In the genomic region with DNA sequence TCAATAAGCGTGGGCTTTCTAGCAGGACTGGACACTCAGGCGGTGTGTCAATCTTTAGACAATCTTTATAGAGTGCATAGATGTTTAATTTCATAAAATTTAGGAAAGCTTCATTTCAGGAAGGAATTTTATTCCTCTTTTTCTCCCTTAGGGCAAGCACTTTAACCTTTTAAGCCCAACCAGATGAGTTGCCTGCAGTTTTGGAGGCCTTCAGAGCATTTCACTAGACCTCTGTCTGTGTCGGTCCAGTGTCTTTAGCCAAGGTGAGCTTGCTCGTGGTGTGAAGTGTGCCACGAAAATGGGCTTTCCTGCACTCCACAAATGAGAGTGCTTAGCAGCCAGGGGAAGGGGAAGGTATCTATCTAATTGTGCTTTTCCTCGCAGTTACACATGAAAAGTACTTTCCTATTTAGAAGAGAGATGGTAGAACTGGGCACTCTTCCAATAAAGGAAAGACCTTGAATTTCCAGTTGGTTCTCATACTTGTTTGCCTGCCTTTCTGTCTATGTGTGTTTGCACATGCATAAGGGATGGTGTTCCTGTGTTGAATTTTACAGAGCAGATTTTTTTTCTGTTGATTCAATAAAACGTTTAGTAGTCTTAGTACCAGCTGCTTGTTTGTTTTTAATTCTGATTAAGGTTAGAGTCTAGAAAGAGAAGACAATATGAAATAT, we compare ENCODE assay signal across 8 cellular contexts. TPM values are rescaled to one million over a fixed set of nuclear protein-coding genes. Genes with fewer than 3 reads are reported as not detected.
DNase-seq lines count a peak whose midpoint lies in the region; ATAC-seq and TF ChIP-seq lines count a peak whose summit lies in the region.

No MANE protein-coding gene starts in this region.

- POLR2A ChIA-PET in SK-N-SH (lab: Yijun Ruan, JAX): no interaction called here

- peak overlapping the region; percentile 99 for H3K27ac Mint-ChIP-seq in activated CD4-positive, alpha-beta T cell treated with anti-CD3 and anti-CD28 coated beads, Interleukin-2, amount 10 ng/mL, durations not matched to agents 24 days and 14 days
- H3K27ac Mint-ChIP-seq in glutamatergic neuron (ENCODE audit: unreplicated experiment): peak overlapping the region; percentile 99
- peak overlapping the region in 1 of 2 donors; percentile 99 for H3K27ac Mint-ChIP-seq in stimulated activated naive CD8-positive, alpha-beta T cell treated with anti-CD3 and anti-CD28 coated beads, Interleukin-15, amount 100 ng/mL, for 72 hours

- WGBS in SK-N-SH (ENCODE audit: low lambda C conversion rate): 86% methylated on average over 7 of the region's 7 CpGs

- H2AFZ ChIP-seq in SK-N-SH (ENCODE audit: low read depth): peak overlapping the region; percentile 92

- DNase-seq in activated CD4-positive, alpha-beta T cell treated with anti-CD3 and anti-CD28 coated beads, Interleukin-2, amount 10 ng/mL, durations not matched to agents 24 days and 14 days: no peak
- DNase-seq in activated CD4-positive, alpha-beta T cell treated with anti-CD3 and anti-CD28 coated beads for 1 hour: no peak
- DNase-seq in SK-N-SH (no peak), glutamatergic neuron (no peak), iPS-NIHi11 (ENCODE audit: low spot score) (no peak), NCI-H226 (no peak), occipital lobe (lab: John Stamatoyannopoulos, UW) (no peak)
- no peak for DNase-seq in stimulated activated naive CD8-positive, alpha-beta T cell treated with anti-CD3 and anti-CD28 coated beads, Interleukin-15, amount 100 ng/mL, for 72 hours

- H3K36me3 ChIP-seq in SK-N-SH (replicated peaks in 1 of 2; ENCODE audit: control insufficient read depth in 1 of 2, insufficient read depth in 2 of 2, low read length in 1 of 2): peaks cover 33 to 44% of the 10 kb centered on the region in 2 experiments

- no peak for TF ChIP-seq EP300 in SK-N-SH (IDR thresholded peaks at IDR 0.05; ENCODE audit: borderline replicate concordance in 1 of 2, low read depth in 1 of 2, low read length in 1 of 2)

- H3K9me3 ChIP-seq in SK-N-SH: no peaks in the 10 kb centered on the region

- intact Hi-C loops in activated CD4-positive, alpha-beta T cell treated with anti-CD3 and anti-CD28 coated beads, Interleukin-2, amount 10 ng/mL, durations not matched to agents 24 days and 14 days (cut with micrococcal nuclease): loop anchor here (2.0 kb wide), 1 partner anchor 1069 kb away; a partner anchor contains a TSS

- peaks cover 11% of the 10 kb centered on the region for H3K27me3 Mint-ChIP-seq in activated CD4-positive, alpha-beta T cell treated with anti-CD3 and anti-CD28 coated beads, Interleukin-2, amount 10 ng/mL, durations not matched to agents 24 days and 14 days
- H3K27me3 Mint-ChIP-seq in glutamatergic neuron (ENCODE audit: unreplicated experiment): peaks cover 2% of the 10 kb centered on the region
- peaks cover 53% of the 10 kb centered on the region for H3K27me3 Mint-ChIP-seq in stimulated activated naive CD8-positive, alpha-beta T cell treated with anti-CD3 and anti-CD28 coated beads, Interleukin-15, amount 100 ng/mL, for 72 hours

- peak overlapping the region; percentile 85 to 87 for H3K4me3 ChIP-seq in SK-N-SH (ENCODE audit: low read depth in 2 of 2, low read length in 1 of 2)

- no peaks in the 10 kb centered on the region for H3K79me2 ChIP-seq in SK-N-SH (ENCODE audit: insufficient read depth)

- H3K9me3 Mint-ChIP-seq in activated CD4-positive, alpha-beta T cell treated with anti-CD3 and anti-CD28 coated beads, Interleukin-2, amount 10 ng/mL, durations not matched to agents 24 days and 14 days: peaks cover 18% of the 10 kb centered on the region
- H3K9me3 Mint-ChIP-seq in glutamatergic neuron (ENCODE audit: unreplicated experiment): peaks cover 5% of the 10 kb centered on the region
- H3K9me3 Mint-ChIP-seq in stimulated activated naive CD8-positive, alpha-beta T cell treated with anti-CD3 and anti-CD28 coated beads, Interleukin-15, amount 100 ng/mL, for 72 hours: peaks cover 18 to 32% of the 10 kb centered on the region in 2 donors

- TF ChIP-seq RAD21 in SK-N-SH (IDR thresholded peaks at IDR 0.05; ENCODE audit: low read length): no peak

- peaks cover 10% of the 10 kb centered on the region for H3K36me3 Mint-ChIP-seq in activated CD4-positive, alpha-beta T cell treated with anti-CD3 and anti-CD28 coated beads, Interleukin-2, amount 10 ng/mL, durations not matched to agents 24 days and 14 days (ENCODE audit: low read depth)
- H3K36me3 Mint-ChIP-seq in glutamatergic neuron (ENCODE audit: unreplicated experiment): no peaks in the 10 kb centered on the region

- H3K4me2 ChIP-seq in SK-N-SH: peak overlapping the region; percentile 74; the same call in 1 of the 2 replicates

- TF ChIP-seq CTCF in SK-N-SH (IDR thresholded peaks at IDR 0.05): no peak
- no peak for TF ChIP-seq CTCF in glutamatergic neuron (IDR thresholded peaks at IDR 0.05; ENCODE audit: partially characterized antibody, unreplicated experiment)

- no peaks in the 10 kb centered on the region; the same call in 1 of the 2 replicates for H3K9me2 ChIP-seq in SK-N-SH

- no peaks in the 10 kb centered on the region for H3F3A ChIP-seq in SK-N-SH (replicated peaks; ENCODE audit: insufficient read depth)

- H3K4me1 Mint-ChIP-seq in activated CD4-positive, alpha-beta T cell treated with anti-CD3 and anti-CD28 coated beads, Interleukin-2, amount 10 ng/mL, durations not matched to agents 24 days and 14 days: peaks cover 6% of the 10 kb centered on the region
- H3K4me1 Mint-ChIP-seq in glutamatergic neuron (ENCODE audit: low read depth, unreplicated experiment): peaks cover 2% of the 10 kb centered on the region
- H3K4me1 Mint-ChIP-seq in stimulated activated naive CD8-positive, alpha-beta T cell treated with anti-CD3 and anti-CD28 coated beads, Interleukin-15, amount 100 ng/mL, for 72 hours: peaks cover 10% of the 10 kb centered on the region

- no peaks in the 10 kb centered on the region for H3K27me3 ChIP-seq in SK-N-SH (ENCODE audit: insufficient read depth)

- CTCF ChIA-PET in SK-N-SH (lab: Yijun Ruan, JAX): interaction anchor here (1.0 to 5.7 kb wide), 2 partner anchors 12 to 119 kb away, joined by 6 to 38 read pairs; no protein-coding TSS in a partner anchor

- no peaks in the 10 kb centered on the region for H4K20me1 ChIP-seq in SK-N-SH (ENCODE audit: insufficient read depth)

- H3K9ac ChIP-seq in SK-N-SH: no peak overlapping the region; the same call in 1 of the 2 replicates

- no peak for ATAC-seq in stimulated activated naive CD8-positive, alpha-beta T cell treated with anti-CD3 and anti-CD28 coated beads, Interleukin-15, amount 100 ng/mL, for 72 hours

- H3K4me1 ChIP-seq in SK-N-SH (ENCODE audit: control insufficient read depth in 1 of 2, insufficient read depth in 2 of 2, low read depth in 1 of 2, low read length in 1 of 2): peaks cover 0 to 10% of the 10 kb centered on the region in 2 experiments; a peak in 2 of 4 replicates

- peak overlapping the region; percentile 97 for H3K4me3 Mint-ChIP-seq in activated CD4-positive, alpha-beta T cell treated with anti-CD3 and anti-CD28 coated beads, Interleukin-2, amount 10 ng/mL, durations not matched to agents 24 days and 14 days
- peak overlapping the region; percentile 99 for H3K4me3 Mint-ChIP-seq in glutamatergic neuron (ENCODE audit: unreplicated experiment)
- peak overlapping the region; percentile 91 to 92 for H3K4me3 Mint-ChIP-seq in stimulated activated naive CD8-positive, alpha-beta T cell treated with anti-CD3 and anti-CD28 coated beads, Interleukin-15, amount 100 ng/mL, for 72 hours

- no peak overlapping the region for H3K27ac ChIP-seq in SK-N-SH (ENCODE audit: low read depth in 2 of 2, low read length in 1 of 2)

TF ChIP-seq in SK-N-SH, 30 proteins besides CTCF, POLR2A, EP300 and RAD21 (continues in another document):
- TF ChIP-seq, protein P1, sequence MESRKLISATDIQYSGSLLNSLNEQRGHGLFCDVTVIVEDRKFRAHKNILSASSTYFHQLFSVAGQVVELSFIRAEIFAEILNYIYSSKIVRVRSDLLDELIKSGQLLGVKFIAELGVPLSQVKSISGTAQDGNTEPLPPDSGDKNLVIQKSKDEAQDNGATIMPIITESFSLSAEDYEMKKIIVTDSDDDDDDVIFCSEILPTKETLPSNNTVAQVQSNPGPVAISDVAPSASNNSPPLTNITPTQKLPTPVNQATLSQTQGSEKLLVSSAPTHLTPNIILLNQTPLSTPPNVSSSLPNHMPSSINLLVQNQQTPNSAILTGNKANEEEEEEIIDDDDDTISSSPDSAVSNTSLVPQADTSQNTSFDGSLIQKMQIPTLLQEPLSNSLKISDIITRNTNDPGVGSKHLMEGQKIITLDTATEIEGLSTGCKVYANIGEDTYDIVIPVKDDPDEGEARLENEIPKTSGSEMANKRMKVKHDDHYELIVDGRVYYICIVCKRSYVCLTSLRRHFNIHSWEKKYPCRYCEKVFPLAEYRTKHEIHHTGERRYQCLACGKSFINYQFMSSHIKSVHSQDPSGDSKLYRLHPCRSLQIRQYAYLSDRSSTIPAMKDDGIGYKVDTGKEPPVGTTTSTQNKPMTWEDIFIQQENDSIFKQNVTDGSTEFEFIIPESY (IDR thresholded peaks at IDR 0.05; ENCODE audit: borderline replicate concordance, low read depth): no peak

RNA-seq across cellular contexts. Expression of a gene that starts 53.6 kb away (rescaled TPM):
- total RNA-seq in activated CD4-positive, alpha-beta T cell treated with anti-CD3 and anti-CD28 coated beads, Interleukin-2, amount 10 ng/mL, durations not matched to agents 24 days and 14 days: not detected in 2 replicates
- polyA plus RNA-seq in SK-N-SH (2012; rRNA removed): not detected in 2 replicates
- not detected in 2 replicates for polyA plus RNA-seq in SK-N-SH (2012; cell fraction: cytosol; rRNA removed)
- not detected in 2 replicates for polyA plus RNA-seq in SK-N-SH (2012; cell fraction: nucleus; rRNA removed)
- total RNA-seq in glutamatergic neuron (ENCODE audit: unreplicated experiment) (0.49 TPM), occipital lobe (15.0 TPM)

Comparison
In these comparisons a context has a peak if more than half of its experiments do, and no peak if none do; other contexts are left out.
1. RNA of a gene that starts 53.6 kb away (total RNA-seq): 15.0 TPM in occipital lobe (single experiment); 0.49 TPM in glutamatergic neuron (single experiment) and not detected in activated CD4-positive, alpha-beta T cell treated with anti-CD3 and anti-CD28 coated beads, Interleukin-2, amount 10 ng/mL, durations not matched to agents 24 days and 14 days; every median in the first group is over 10 times any median in the second.
2. Peak in every context shown above with its lines, with median percentiles within 50 percentile points of each other: H3K4me3 Mint-ChIP-seq.